Comparison of ENCODE assay signal across 16 cellular contexts in the genomic region with DNA sequence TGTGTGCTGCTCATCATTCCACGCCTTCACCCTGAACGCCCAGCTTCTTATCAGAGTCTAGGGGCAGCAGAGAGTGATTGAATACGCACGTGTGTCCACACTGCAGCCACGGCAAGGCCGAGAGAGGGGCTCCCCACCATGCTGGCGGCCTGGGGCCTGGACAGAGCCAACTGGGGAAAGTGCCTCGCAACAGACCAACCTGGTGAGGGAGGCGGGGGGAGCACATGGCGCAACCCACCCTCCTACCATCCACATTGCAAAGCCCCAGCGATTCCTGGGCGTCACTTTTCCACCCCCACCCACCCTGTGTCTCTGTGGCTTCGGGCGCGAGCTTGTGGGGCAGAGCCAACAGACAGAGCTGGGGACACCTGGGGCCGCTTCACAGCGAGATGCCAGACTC.
DNase-seq lines count a peak whose midpoint lies in the region; ATAC-seq and TF ChIP-seq lines count a peak whose summit lies in the region.
"Had no signal": no experiment of that assay in that cellular context is flagged by ENCODE, and none has a peak within 500 bp of the region (broad histone marks: within the 10 kb centered on the region; RNA-seq: fewer than 3 reads in every experiment).

No MANE protein-coding gene starts in this region.

- H3K27ac Mint-ChIP-seq in CD4-positive, alpha-beta memory T cell = no peak overlapping the region
- peak overlapping the region; percentile 96 for H3K27ac Mint-ChIP-seq in activated CD4-positive, alpha-beta memory T cell treated with anti-CD3 and anti-CD28 coated beads for 36 hours

- no peak for TF ChIP-seq CTCF in esophagus muscularis mucosa (IDR thresholded peaks at IDR 0.05)

- no peaks in the 10 kb centered on the region for H3K36me3 Mint-ChIP-seq in CD4-positive, alpha-beta memory T cell
- no peaks in the 10 kb centered on the region for H3K36me3 Mint-ChIP-seq in activated CD4-positive, alpha-beta memory T cell treated with anti-CD3 and anti-CD28 coated beads for 36 hours
- H3K36me3 Mint-ChIP-seq: CD14-positive monocyte had no signal

- no peak for DNase-seq in CD4-positive, alpha-beta memory T cell
- no peak for DNase-seq in activated CD4-positive, alpha-beta memory T cell treated with anti-CD3 and anti-CD28 coated beads for 36 hours
- DNase-seq in esophagus muscularis mucosa (ENCODE audit: extremely low spot score) = peak; percentile 74
- DNase-seq in dedifferentiated amniotic fluid mesenchymal stem cell (ENCODE audit: extremely low spot score) = no peak
- no peak for DNase-seq in epidermal melanocyte (ENCODE audit: insufficient read length, low spot score)
- DNase-seq: activated gamma-delta T cell, GOT3, Karpas-422, left ventricle myocardium superior, NCI-H146, NCI-H2227 treated with DMSO at 0.1 percent for 48 hours, SHP77 had no signal

- H4K20me1 ChIP-seq in BLaER1 treated with 17β-estradiol and CSF1 and Interleukin-3, amounts not matched to agents 10 nM and 100 nM = no peaks in the 10 kb centered on the region

- H3K4me1 Mint-ChIP-seq in CD4-positive, alpha-beta memory T cell = peaks cover 16 to 58% (median 44%) of the 10 kb centered on the region in 4 donors
- peaks cover 69% of the 10 kb centered on the region for H3K4me1 Mint-ChIP-seq in activated CD4-positive, alpha-beta memory T cell treated with anti-CD3 and anti-CD28 coated beads for 36 hours (ENCODE audit: low read depth)

- H3K4me2 ChIP-seq in BLaER1 treated with 17β-estradiol and CSF1 and Interleukin-3, amounts not matched to agents 10 nM and 100 nM = peak overlapping the region; percentile 67 to 86 (median 78)

- H3K9ac ChIP-seq in BLaER1 treated with 17β-estradiol and CSF1 and Interleukin-3, amounts not matched to agents 10 nM and 100 nM = peak overlapping the region in 1 of 11 experiments; percentile 36; a peak in 2 of 22 replicates

- no peaks in the 10 kb centered on the region for H3K9me3 Mint-ChIP-seq in CD4-positive, alpha-beta memory T cell
- no peaks in the 10 kb centered on the region for H3K9me3 Mint-ChIP-seq in activated CD4-positive, alpha-beta memory T cell treated with anti-CD3 and anti-CD28 coated beads for 36 hours

- peaks cover 46 to 58% (median 55%) of the 10 kb centered on the region in 10 experiments for H3K4me1 ChIP-seq in BLaER1 treated with 17β-estradiol and CSF1 and Interleukin-3, amounts not matched to agents 10 nM and 100 nM
- peaks cover 37% of the 10 kb centered on the region for H3K4me1 ChIP-seq in CD4-positive, alpha-beta memory T cell (ENCODE audit: insufficient read depth, low read length)
- peaks cover 0 to 6% (median 4%) of the 10 kb centered on the region in 4 donors for H3K4me1 ChIP-seq in esophagus muscularis mucosa

- H3K4me3 ChIP-seq in BLaER1 treated with 17β-estradiol and CSF1 and Interleukin-3, amounts not matched to agents 10 nM and 100 nM = no peak overlapping the region
- no peak overlapping the region for H3K4me3 ChIP-seq in CD4-positive, alpha-beta memory T cell (ENCODE audit: low read length in 2 of 2)
- no peak overlapping the region for H3K4me3 ChIP-seq in esophagus muscularis mucosa
- H3K4me3 ChIP-seq: suprapubic skin had no signal

- TF ChIP-seq POLR2A in esophagus muscularis mucosa (IDR thresholded peaks at IDR 0.05; ENCODE audit: low read depth) = no peak

- POLR2A ChIA-PET in CD4-positive, alpha-beta memory T cell (lab: Charles Lee; ENCODE audit: partially characterized antibody) = interaction anchor here (1.1 to 3.2 kb wide), 5 partner anchors 9 to 67 kb away, joined by 3 to 15 read pairs (median 4); partner anchors contain the start of gene DUSP22
- POLR2A ChIA-PET in activated CD4-positive, alpha-beta memory T cell treated with anti-CD3 and anti-CD28 coated beads for 36 hours (lab: Charles Lee) = interaction anchor here (0.6 to 5.2 kb wide), 6 partner anchors 16 to 167 kb away, joined by 3 to 24 read pairs (median 10); partner anchors contain the start of genes DUSP22 and IRF4

- H3K27ac ChIP-seq in BLaER1 treated with 17β-estradiol and CSF1 and Interleukin-3, amounts not matched to agents 10 nM and 100 nM = peak overlapping the region in 3 of 11 experiments; percentile 24 to 54 (median 32); a peak in 3 of 22 replicates
- peak overlapping the region; percentile 13 for H3K27ac ChIP-seq in CD4-positive, alpha-beta memory T cell (ENCODE audit: low read depth, low read length)
- no peak overlapping the region for H3K27ac ChIP-seq in esophagus muscularis mucosa (replicated peaks in 1 of 4)
- H3K27ac ChIP-seq: suprapubic skin had no signal

- peaks cover 0 to 9% (median 0%) of the 10 kb centered on the region in 11 experiments; a peak in 1 of 22 replicates for H3K27me3 ChIP-seq in BLaER1 treated with 17β-estradiol and CSF1 and Interleukin-3, amounts not matched to agents 10 nM and 100 nM
- no peaks in the 10 kb centered on the region for H3K27me3 ChIP-seq in CD4-positive, alpha-beta memory T cell (ENCODE audit: insufficient read depth, low read length)
- peaks cover 0 to 16% (median 0%) of the 10 kb centered on the region in 4 donors for H3K27me3 ChIP-seq in esophagus muscularis mucosa

- WGBS in esophagus muscularis mucosa = 91% methylated on average over 12 of the region's 17 CpGs

- CTCF ChIA-PET in CD4-positive, alpha-beta memory T cell (lab: Charles Lee; ENCODE audit: partially characterized antibody) = interaction anchor here (1.5 to 3.5 kb wide), 2 partner anchors 9 to 166 kb away, joined by 3 to 22 read pairs; partner anchors contain the start of gene IRF4
- CTCF ChIA-PET in activated CD4-positive, alpha-beta memory T cell treated with anti-CD3 and anti-CD28 coated beads for 36 hours (lab: Charles Lee) = interaction anchor here (0.5 to 1.8 kb wide), 10 partner anchors 8 to 165 kb away, joined by 3 to 8 read pairs (median 4); no protein-coding TSS in a partner anchor

- ATAC-seq in HG02970 (IDR thresholded peaks at IDR 0.05; ENCODE audit: low FRiP score, unreplicated experiment) = no peak

- H3K9me3 ChIP-seq in BLaER1 treated with 17β-estradiol and CSF1 and Interleukin-3, amounts not matched to agents 10 nM and 100 nM (replicated peaks in 1 of 11) = no peaks in the 10 kb centered on the region
- no peaks in the 10 kb centered on the region for H3K9me3 ChIP-seq in CD4-positive, alpha-beta memory T cell (ENCODE audit: control insufficient read depth in 1 of 2, low read length in 2 of 2)
- H3K9me3 ChIP-seq in esophagus muscularis mucosa = no peaks in the 10 kb centered on the region
- H3K9me3 ChIP-seq: suprapubic skin had no signal

- H3K27me3 Mint-ChIP-seq in CD4-positive, alpha-beta memory T cell = peaks cover 0 to 1% of the 10 kb centered on the region in 2 donors
- H3K27me3 Mint-ChIP-seq in activated CD4-positive, alpha-beta memory T cell treated with anti-CD3 and anti-CD28 coated beads for 36 hours = peaks cover 12% of the 10 kb centered on the region

- peak overlapping the region in 4 of 8 donors; percentile 61 to 90 (median 84) for H3K4me3 Mint-ChIP-seq in CD4-positive, alpha-beta memory T cell
- peak overlapping the region; percentile 54 for H3K4me3 Mint-ChIP-seq in activated CD4-positive, alpha-beta memory T cell treated with anti-CD3 and anti-CD28 coated beads for 36 hours

- intact Hi-C loops in CD4-positive, alpha-beta memory T cell (cut with micrococcal nuclease) = loop anchor here (1.0 kb wide), 1 partner anchor 9 kb away; no protein-coding TSS in a partner anchor
- intact Hi-C loops in activated CD4-positive, alpha-beta memory T cell treated with anti-CD3 and anti-CD28 coated beads for 36 hours (cut with micrococcal nuclease) = loop anchor here (1.0 to 2.0 kb wide), 12 partner anchors 10 to 322 kb away; partner anchors contain the start of gene DUSP22
- intact Hi-C loops in esophagus muscularis mucosa (cut with DNase I) = no loop called here

- no peak for TF ChIP-seq EP300 in esophagus muscularis mucosa (IDR thresholded peaks at IDR 0.05)

- H3K36me3 ChIP-seq in BLaER1 treated with 17β-estradiol and CSF1 and Interleukin-3, amounts not matched to agents 10 nM and 100 nM = no peaks in the 10 kb centered on the region
- no peaks in the 10 kb centered on the region for H3K36me3 ChIP-seq in CD4-positive, alpha-beta memory T cell (ENCODE audit: insufficient read depth, low read length)
- H3K36me3 ChIP-seq in esophagus muscularis mucosa = no peaks in the 10 kb centered on the region
- H3K36me3 ChIP-seq: suprapubic skin had no signal
